8 cellular contexts compared by ENCODE assay signal in genomic region chr14:102063092-102063807, GRCh38. TPM values are rescaled to one million over a fixed set of nuclear protein-coding genes. Genes with fewer than 3 reads are reported as not detected.
DNase-seq lines count a peak whose midpoint lies in the region; ATAC-seq, FAIRE-seq and TF ChIP-seq lines count a peak whose summit lies in the region.

No MANE protein-coding gene starts in this region.

- CTCF ChIA-PET in activated CD4-positive, alpha-beta T cell treated with anti-CD3 and anti-CD28 coated beads, Interleukin-2, amount 10 ng/mL, durations not matched to agents 7 days and 5 days (lab: Charles Lee), result interaction anchor here (0.6 to 1.8 kb wide), 6 partner anchors 14 to 251 kb away, joined by 3 to 4 read pairs (median 3); no protein-coding TSS in a partner anchor

- H3K36me3 Mint-ChIP-seq in HFFc6 (ENCODE audit: low read depth), result no peaks in the 10 kb centered on the region
- H3K36me3 Mint-ChIP-seq in activated CD4-positive, alpha-beta T cell treated with anti-CD3 and anti-CD28 coated beads, Interleukin-2, amount 10 ng/mL, durations not matched to agents 7 days and 5 days (ENCODE audit: low read depth), result no peaks in the 10 kb centered on the region

- peak; percentile 61 for DNase-seq in D721Med (ENCODE audit: insufficient read length, low spot score)
- peak; percentile 75 for DNase-seq in HFFc6
- DNase-seq in NCI-H524 (lab: John Stamatoyannopoulos, UW), result peak; percentile 95 to 99
- peak; percentile 75 for DNase-seq in activated CD4-positive, alpha-beta T cell treated with anti-CD3 and anti-CD28 coated beads, Interleukin-2, amount 10 ng/mL, durations not matched to agents 7 days and 5 days
- DNase-seq in dermis blood vessel endothelial cell, result peak; percentile 94
- DNase-seq in right lobe of liver, result peak; percentile 84 to 88 (median 87)
- DNase-seq in stimulated activated CD4-positive, alpha-beta T cell treated with anti-CD3 and anti-CD28 coated beads, TNF-alpha, amount 100 ng/mL, for 4 hours (ENCODE audit: low read depth in 3 of 3), result peak; percentile 35 to 41 (median 35)

- H3K9me3 Mint-ChIP-seq in HFFc6, result no peaks in the 10 kb centered on the region
- no peaks in the 10 kb centered on the region for H3K9me3 Mint-ChIP-seq in activated CD4-positive, alpha-beta T cell treated with anti-CD3 and anti-CD28 coated beads, Interleukin-2, amount 10 ng/mL, durations not matched to agents 7 days and 5 days

- H3K4me3 ChIP-seq in right lobe of liver, result no peak overlapping the region

- H3K27ac Mint-ChIP-seq in HFFc6, result no peak overlapping the region
- H3K27ac Mint-ChIP-seq in activated CD4-positive, alpha-beta T cell treated with anti-CD3 and anti-CD28 coated beads, Interleukin-2, amount 10 ng/mL, durations not matched to agents 7 days and 5 days, result no peak overlapping the region

- no peaks in the 10 kb centered on the region for H3K4me1 ChIP-seq in right lobe of liver

- intact Hi-C loops in right lobe of liver (cut with DNase I), result no loop called here

- POLR2A ChIA-PET in activated CD4-positive, alpha-beta T cell treated with anti-CD3 and anti-CD28 coated beads, Interleukin-2, amount 10 ng/mL, durations not matched to agents 7 days and 5 days (lab: Charles Lee), result interaction anchor here (0.6 to 0.7 kb wide), 3 partner anchors 14 to 139 kb away, joined by 3 to 7 read pairs (median 3); no protein-coding TSS in a partner anchor

- FAIRE-seq in D721Med (lab: Jason Lieb, UNC), result no peak

- H3K4me3 Mint-ChIP-seq in HFFc6, result no peak overlapping the region
- H3K4me3 Mint-ChIP-seq in activated CD4-positive, alpha-beta T cell treated with anti-CD3 and anti-CD28 coated beads, Interleukin-2, amount 10 ng/mL, durations not matched to agents 7 days and 5 days, result no peak overlapping the region

- H3K9me3 ChIP-seq in right lobe of liver, result no peaks in the 10 kb centered on the region

- H3K27me3 ChIP-seq in right lobe of liver, result no peaks in the 10 kb centered on the region

- peaks cover 1% of the 10 kb centered on the region; the same call in 1 of the 2 replicates for H3K4me1 Mint-ChIP-seq in HFFc6 (ENCODE audit: low read depth)
- peaks cover 11% of the 10 kb centered on the region for H3K4me1 Mint-ChIP-seq in activated CD4-positive, alpha-beta T cell treated with anti-CD3 and anti-CD28 coated beads, Interleukin-2, amount 10 ng/mL, durations not matched to agents 7 days and 5 days

- no peak for TF ChIP-seq POLR2A in right lobe of liver (IDR thresholded peaks at IDR 0.05)

- 26% methylated on average over 23 of the region's 26 CpGs for WGBS in right lobe of liver (ENCODE audit: insufficient coverage, low coverage, low lambda C conversion rate, missing lambda C conversion rate)

- no peaks in the 10 kb centered on the region for H3K36me3 ChIP-seq in right lobe of liver

- TF ChIP-seq CTCF in D721Med (IDR thresholded peaks at IDR 0.05; ENCODE audit: insufficient read depth, missing control alignments) (peak; percentile 60), HFFc6 (IDR thresholded peaks at IDR 0.05) (peak; percentile 80), right lobe of liver (IDR thresholded peaks at IDR 0.05) (peak; percentile 41 to 54 (median 48))

- peaks cover 5% of the 10 kb centered on the region for H3K27me3 Mint-ChIP-seq in HFFc6 (ENCODE audit: insufficient read depth)
- no peaks in the 10 kb centered on the region for H3K27me3 Mint-ChIP-seq in activated CD4-positive, alpha-beta T cell treated with anti-CD3 and anti-CD28 coated beads, Interleukin-2, amount 10 ng/mL, durations not matched to agents 7 days and 5 days

- H3K27ac ChIP-seq in right lobe of liver, result no peak overlapping the region

- peak; percentile 96 to 100 (median 98) for ATAC-seq in right lobe of liver
- no peak for ATAC-seq in HG03432 (IDR thresholded peaks at IDR 0.05; ENCODE audit: unreplicated experiment)

RNA-seq across cellular contexts. Expression of gene HSP90AA1, which starts 23.6 kb away (rescaled TPM):
- total RNA-seq in HFFc6 (2021; fragmentation: NEBNext Ultra II Directional; extraction: Animal tissue kit (Norgen Biotek cat#: 25700)), result 100 to 1,000 TPM; 616 to 859 (median 665) TPM
- total RNA-seq in activated CD4-positive, alpha-beta T cell treated with anti-CD3 and anti-CD28 coated beads, Interleukin-2, amount 10 ng/mL, durations not matched to agents 7 days and 5 days, result 100 to 1,000 TPM; 527 to 575 TPM
- total RNA-seq in dermis blood vessel endothelial cell, result 663 and 684 TPM in 2 replicates
- 100 to 1,000 TPM; 118 to 672 (median 325) TPM for total RNA-seq in right lobe of liver

Comparison
In these comparisons a context has a peak if more than half of its experiments do, and no peak if none do; other contexts are left out.
1. DNase-seq: peak in every context shown above with its lines; median percentile 97 in NCI-H524; 94 in dermis blood vessel endothelial cell; 87 in right lobe of liver; 75 in HFFc6; 75 in activated CD4-positive, alpha-beta T cell treated with anti-CD3 and anti-CD28 coated beads, Interleukin-2, amount 10 ng/mL, durations not matched to agents 7 days and 5 days; 61 in D721Med; 35 in stimulated activated CD4-positive, alpha-beta T cell treated with anti-CD3 and anti-CD28 coated beads, TNF-alpha, amount 100 ng/mL, for 4 hours.